Comparison of ENCODE assay signal across 13 cellular contexts in genomic region chr1:178513278-178513983, GRCh38. TPM values are rescaled to one million over a fixed set of nuclear protein-coding genes. Genes with fewer than 3 reads are reported as not detected.
A peak's percentile ranks its signal among the peaks of the same experiment; 100 is the strongest.
DNase-seq lines count a peak whose midpoint lies in the region; ATAC-seq and TF ChIP-seq lines count a peak whose summit lies in the region.
"Had no signal": no experiment of that assay in that cellular context is flagged by ENCODE, and none has a peak within 500 bp of the region (broad histone marks: within the 10 kb centered on the region; RNA-seq: fewer than 3 reads in every experiment).

No MANE protein-coding gene starts in this region.

- POLR2A ChIA-PET in A673 (lab: Charles Lee; ENCODE audit: low non-redundant PET) (interaction anchor here (0.6 kb wide), 1 partner anchor 603 kb away, joined by 3 read pairs; no protein-coding TSS in a partner anchor), Caco-2 (lab: Charles Lee) (no interaction called here)

- H3K4me1 ChIP-seq in A673 (ENCODE audit: insufficient read depth, low read length, poor library complexity, severe bottlenecking), result peaks cover 5% of the 10 kb centered on the region
- peaks cover 3% of the 10 kb centered on the region; the same call in 1 of the 2 replicates for H3K4me1 ChIP-seq in Caco-2

- H3K27me3 ChIP-seq in A673 (replicated peaks; ENCODE audit: insufficient read depth, low read depth, low read length, poor library complexity) (no peaks in the 10 kb centered on the region), Caco-2 (replicated peaks; ENCODE audit: control insufficient read depth, insufficient read depth, low read length) (no peaks in the 10 kb centered on the region)

- H3K4me3 Mint-ChIP-seq in HFFc6 (no peak overlapping the region), Caco-2 (ENCODE audit: unreplicated experiment) (no peak overlapping the region)
- no peak overlapping the region for H3K4me3 Mint-ChIP-seq in activated naive CD4-positive, alpha-beta T cell treated with anti-CD3 and anti-CD28 coated beads, Interleukin-2, amount 10 ng/mL, durations not matched to agents 7 days and 5 days
- H3K4me3 Mint-ChIP-seq: activated T-helper 1 cell treated with anti-CD3 and anti-CD28 coated beads, Interleukin-12 subunit alpha, Interleukin-12 subunit beta, Interleukin-2, Interleukin-4 antibody, amounts not matched to agents 30 ng/mL and 10 ng/mL and 1 ng/mL, durations not matched to agents 14 hours and 24 hours and 36 hours had no signal

- CTCF ChIA-PET in A673 (lab: Charles Lee) (no interaction called here), Caco-2 (lab: Charles Lee) (no interaction called here)
- CTCF ChIA-PET in activated naive CD4-positive, alpha-beta T cell treated with anti-CD3 and anti-CD28 coated beads, Interleukin-2, amount 10 ng/mL, durations not matched to agents 7 days and 5 days (lab: Charles Lee), result interaction anchor here (1.4 kb wide), 1 partner anchor 11 kb away, joined by 3 read pairs; no protein-coding TSS in a partner anchor

- BruUV-seq in A673 (replicated peaks; lab: Mats Ljungman, UMichigan) (no TSS peak), Caco-2 (replicated peaks; lab: Mats Ljungman, UMichigan) (no TSS peak)

- H3K36me3 Mint-ChIP-seq in HFFc6 (ENCODE audit: low read depth), result no peaks in the 10 kb centered on the region
- no peaks in the 10 kb centered on the region for H3K36me3 Mint-ChIP-seq in Caco-2 (ENCODE audit: insufficient read depth, unreplicated experiment)
- no peaks in the 10 kb centered on the region for H3K36me3 Mint-ChIP-seq in activated naive CD4-positive, alpha-beta T cell treated with anti-CD3 and anti-CD28 coated beads, Interleukin-2, amount 10 ng/mL, durations not matched to agents 7 days and 5 days

- H3K27me3 Mint-ChIP-seq in HFFc6 (ENCODE audit: insufficient read depth), result peaks cover 8% of the 10 kb centered on the region
- no peaks in the 10 kb centered on the region for H3K27me3 Mint-ChIP-seq in Caco-2 (ENCODE audit: insufficient read depth, unreplicated experiment)
- peaks cover 4% of the 10 kb centered on the region for H3K27me3 Mint-ChIP-seq in activated naive CD4-positive, alpha-beta T cell treated with anti-CD3 and anti-CD28 coated beads, Interleukin-2, amount 10 ng/mL, durations not matched to agents 7 days and 5 days

- no peak overlapping the region for H3K4me3 ChIP-seq in A673 (ENCODE audit: low read depth, low read length, poor library complexity, severe bottlenecking)
- H3K4me3 ChIP-seq in cardiac fibroblast (replicated peaks in 1 of 2; ENCODE audit: low read depth in 2 of 2, low read length in 2 of 2), result no peak overlapping the region
- no peak overlapping the region for H3K4me3 ChIP-seq in Caco-2 (ENCODE audit: low read depth, low read length)

- no peaks in the 10 kb centered on the region for H3K36me3 ChIP-seq in A673 (ENCODE audit: insufficient read depth, low read length, poor library complexity, severe bottlenecking)
- H3K36me3 ChIP-seq in Caco-2 (ENCODE audit: control insufficient read depth, insufficient read depth, low read length), result no peaks in the 10 kb centered on the region

- intact Hi-C loops in A673 (cut with micrococcal nuclease; ENCODE audit: unreplicated experiment), result no loop called here
- intact Hi-C loops in Caco-2 (cut with micrococcal nuclease; ENCODE audit: unreplicated experiment), result no loop called here

- H3K9me3 Mint-ChIP-seq in HFFc6 (no peaks in the 10 kb centered on the region), Caco-2 (ENCODE audit: unreplicated experiment) (no peaks in the 10 kb centered on the region)
- H3K9me3 Mint-ChIP-seq in activated naive CD4-positive, alpha-beta T cell treated with anti-CD3 and anti-CD28 coated beads, Interleukin-2, amount 10 ng/mL, durations not matched to agents 7 days and 5 days, result no peaks in the 10 kb centered on the region
- H3K9me3 Mint-ChIP-seq: activated T-helper 1 cell treated with anti-CD3 and anti-CD28 coated beads, Interleukin-12 subunit alpha, Interleukin-12 subunit beta, Interleukin-2, Interleukin-4 antibody, amounts not matched to agents 30 ng/mL and 10 ng/mL and 1 ng/mL, durations not matched to agents 14 hours and 24 hours and 36 hours had no signal

- peak; percentile 40; the same call in 1 of the 2 replicates for TF ChIP-seq CTCF in A673 (conservative IDR thresholded peaks at IDR 0.05; ENCODE audit: low read depth, low read length)
- TF ChIP-seq CTCF in HFFc6 (IDR thresholded peaks at IDR 0.05), result peak; percentile 29
- TF ChIP-seq CTCF in cardiac fibroblast (IDR thresholded peaks at IDR 0.05; ENCODE audit: low read depth, low read length), result no peak
- peak in 1 of 2 experiments; percentile 9 for TF ChIP-seq CTCF in Caco-2 (IDR thresholded peaks at IDR 0.05; ENCODE audit: insufficient read depth in 1 of 2, low read depth in 1 of 2, low read length in 1 of 2, severe bottlenecking in 1 of 2, unreplicated experiment in 1 of 2)

- H3K9me3 ChIP-seq in A673 (ENCODE audit: low read depth, low read length, poor library complexity, severe bottlenecking) (no peaks in the 10 kb centered on the region), Caco-2 (no peaks in the 10 kb centered on the region)

- H3K27ac ChIP-seq in A673 (ENCODE audit: low read depth, low read length, poor library complexity, severe bottlenecking), result no peak overlapping the region
- H3K27ac ChIP-seq: RWPE1 had no signal

- peak; percentile 79 for DNase-seq in A673 (ENCODE audit: low spot score)
- DNase-seq in HFFc6, result no peak
- peak; percentile 35 to 78 for DNase-seq in cardiac fibroblast (ENCODE audit: low read depth in 2 of 2)
- DNase-seq in iris pigment epithelial cell (ENCODE audit: low read depth), result peak; percentile 17
- DNase-seq in Caco-2, result no peak
- no peak for DNase-seq in activated naive CD4-positive, alpha-beta T cell treated with anti-CD3 and anti-CD28 coated beads, Interleukin-2, amount 10 ng/mL, durations not matched to agents 7 days and 5 days
- DNase-seq: KG1 had no signal

- H3K27ac Mint-ChIP-seq in HFFc6, result no peak overlapping the region
- no peak overlapping the region for H3K27ac Mint-ChIP-seq in Caco-2 (ENCODE audit: unreplicated experiment)
- H3K27ac Mint-ChIP-seq in activated naive CD4-positive, alpha-beta T cell treated with anti-CD3 and anti-CD28 coated beads, Interleukin-2, amount 10 ng/mL, durations not matched to agents 7 days and 5 days, result no peak overlapping the region
- H3K27ac Mint-ChIP-seq: activated T-helper 1 cell treated with anti-CD3 and anti-CD28 coated beads, Interleukin-12 subunit alpha, Interleukin-12 subunit beta, Interleukin-2, Interleukin-4 antibody, amounts not matched to agents 30 ng/mL and 10 ng/mL and 1 ng/mL, durations not matched to agents 14 hours and 24 hours and 36 hours had no signal

- ATAC-seq in GM19328 (IDR thresholded peaks at IDR 0.05; ENCODE audit: unreplicated experiment) (no peak), GM19324 (IDR thresholded peaks at IDR 0.05; ENCODE audit: low FRiP score, unreplicated experiment) (no peak)

- H3K4me1 Mint-ChIP-seq in HFFc6 (ENCODE audit: low read depth) (no peaks in the 10 kb centered on the region; the same call in 1 of the 2 replicates), Caco-2 (ENCODE audit: low read depth, unreplicated experiment) (peaks cover 1% of the 10 kb centered on the region)
- H3K4me1 Mint-ChIP-seq in activated naive CD4-positive, alpha-beta T cell treated with anti-CD3 and anti-CD28 coated beads, Interleukin-2, amount 10 ng/mL, durations not matched to agents 7 days and 5 days, result no peaks in the 10 kb centered on the region

RNA-seq across cellular contexts. Expression of gene TEX35, which starts 0.5 kb away (rescaled TPM):
- total RNA-seq in A673 (2021) (0.28 TPM in 1 of 2 replicates, not detected in the other), Caco-2 (2022) (not detected in 2 replicates)
- total RNA-seq in HFFc6 (2021; fragmentation: NEBNext Ultra II Directional; extraction: Animal tissue kit (Norgen Biotek cat#: 25700)), result under 1 TPM in 1 of 6 experiments, not detected in 5; 0.10 TPM
- total RNA-seq: activated T-helper 1 cell treated with anti-CD3 and anti-CD28 coated beads, Interleukin-12 subunit alpha, Interleukin-12 subunit beta, Interleukin-2, Interleukin-4 antibody, amounts not matched to agents 30 ng/mL and 10 ng/mL and 1 ng/mL, durations not matched to agents 14 hours and 24 hours and 36 hours; subcutaneous adipose tissue had no signal

RNA-seq across cellular contexts. Expression of gene CLEC20A, which starts 16.7 kb away (rescaled TPM):
- total RNA-seq in A673 (2021) (not detected in 2 replicates), Caco-2 (2022) (not detected in 2 replicates)
- total RNA-seq in HFFc6 (2021; fragmentation: NEBNext Ultra II Directional; extraction: Animal tissue kit (Norgen Biotek cat#: 25700)), result not detected
- total RNA-seq: activated T-helper 1 cell treated with anti-CD3 and anti-CD28 coated beads, Interleukin-12 subunit alpha, Interleukin-12 subunit beta, Interleukin-2, Interleukin-4 antibody, amounts not matched to agents 30 ng/mL and 10 ng/mL and 1 ng/mL, durations not matched to agents 14 hours and 24 hours and 36 hours; lower leg skin; subcutaneous adipose tissue had no signal

Comparison
In these comparisons a context has a peak if more than half of its experiments do, and no peak if none do; other contexts are left out.
1. DNase-seq: peak in A673 (single experiment), cardiac fibroblast (2 of 2) and iris pigment epithelial cell (single experiment); none in HFFc6 (single experiment), Caco-2 (0 of 2) and activated naive CD4-positive, alpha-beta T cell treated with anti-CD3 and anti-CD28 coated beads, Interleukin-2, amount 10 ng/mL, durations not matched to agents 7 days and 5 days (single experiment).